14 cellular contexts compared by ENCODE assay signal in the genomic region with DNA sequence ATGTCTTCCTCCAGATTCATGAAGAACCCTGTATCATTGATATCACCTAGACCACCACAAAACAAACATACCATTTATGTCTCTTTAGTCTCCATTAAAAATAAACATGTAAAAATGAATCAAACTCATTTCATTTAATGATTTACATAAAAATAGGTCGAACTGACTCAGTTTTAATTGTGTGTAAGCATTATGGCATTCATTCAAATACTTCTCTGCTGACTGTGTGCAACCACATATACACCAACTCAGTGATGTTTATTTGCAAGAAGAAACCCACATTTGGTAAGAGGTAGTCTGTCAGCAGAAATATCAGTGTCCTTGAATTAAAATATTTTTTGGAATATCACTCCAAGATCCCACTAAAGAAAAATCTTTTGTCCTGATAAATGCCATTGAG. TPM values are rescaled to one million over a fixed set of nuclear protein-coding genes. Genes with fewer than 3 reads are reported as not detected.
DNase-seq lines count a peak whose midpoint lies in the region; ATAC-seq and TF ChIP-seq lines count a peak whose summit lies in the region.
"Had no signal": no experiment of that assay in that cellular context is flagged by ENCODE, and none has a peak within 500 bp of the region (broad histone marks: within the 10 kb centered on the region; RNA-seq: fewer than 3 reads in every experiment).

No MANE protein-coding gene starts in this region.

- H3K4me3 ChIP-seq in GM23248 (no peak overlapping the region), fibroblast of villous mesenchyme (ENCODE audit: low read depth, low read length) (no peak overlapping the region)
- H3K4me3 ChIP-seq: prostate gland had no signal

- H3K36me3 Mint-ChIP-seq in activated T-helper 17 cell treated with anti-CD3 and anti-CD28 coated beads, Interleukin-2, amount 50 U/mL, for 72 hours (ENCODE audit: low read depth), result peaks cover 25% of the 10 kb centered on the region
- H3K36me3 Mint-ChIP-seq in T-helper 17 cell (ENCODE audit: low read depth), result peaks cover 5% of the 10 kb centered on the region

- peak; percentile 78 for DNase-seq in GM23248
- DNase-seq in fibroblast of villous mesenchyme (ENCODE audit: low read depth), result peak; percentile 6
- DNase-seq in OCI-M1 (lab: John Stamatoyannopoulos, UW), result no peak
- no peak for DNase-seq in T-helper 17 cell
- DNase-seq in globus pallidus (ENCODE audit: low spot score), result no peak
- no peak for DNase-seq in GM10248 (ENCODE audit: extremely low spot score)
- DNase-seq: activated CD4-positive, CD25-positive, alpha-beta regulatory T cell; activated naive CD4-positive, alpha-beta T cell treated with anti-CD3 and anti-CD28 coated beads, Interleukin-2, amount 50 U/mL, for 16 hours; cerebellar nuclear complex; hypothalamus; naive B cell; NCI-H345 had no signal

- peaks cover 21% of the 10 kb centered on the region for H3K4me1 ChIP-seq in GM23248 (ENCODE audit: insufficient read depth)
- H3K4me1 ChIP-seq: prostate gland had no signal

- 0% methylated on average over 1 of the region's 1 CpG for WGBS in GM23248 (ENCODE audit: low coverage in 1 of 2, low lambda C conversion rate in 2 of 2, missing lambda C conversion rate in 2 of 2), 2 experiments

- TF ChIP-seq CTCF in fibroblast of villous mesenchyme (IDR thresholded peaks at IDR 0.05; ENCODE audit: insufficient read depth, low read depth, low read length), result no peak
- TF ChIP-seq CTCF in GM10248 (IDR thresholded peaks at IDR 0.05; ENCODE audit: control extremely low read depth, extremely low read depth, low read depth, missing control alignments), result no peak

- H3K9me3 Mint-ChIP-seq in activated T-helper 17 cell treated with anti-CD3 and anti-CD28 coated beads, Interleukin-2, amount 50 U/mL, for 72 hours, result no peaks in the 10 kb centered on the region

- in situ Hi-C loops in GM23248 (cut with MboI), result no loop called here

- no peaks in the 10 kb centered on the region for H3K36me3 ChIP-seq in GM23248 (ENCODE audit: low read depth)
- H3K36me3 ChIP-seq: prostate gland had no signal

- H3F3A ChIP-seq in GM23248 (ENCODE audit: insufficient read depth), result 0 out of 2 replicates have a peak, but pooled peaks cover 6% of the 10 kb centered on the region

- H3K4me2 ChIP-seq in GM23248 (ENCODE audit: unreplicated experiment), result peak overlapping the region; percentile 32

- no peaks in the 10 kb centered on the region for H3K9me2 ChIP-seq in GM23248 (ENCODE audit: insufficient read depth)

- H4K20me1 ChIP-seq in GM23248 (ENCODE audit: insufficient read depth), result no peaks in the 10 kb centered on the region

- H3K9ac ChIP-seq in GM23248, result no peak overlapping the region

- no peaks in the 10 kb centered on the region for H3K27me3 ChIP-seq in GM23248 (replicated peaks; ENCODE audit: insufficient read depth)

- no peak overlapping the region for H3K4me3 Mint-ChIP-seq in activated T-helper 17 cell treated with anti-CD3 and anti-CD28 coated beads, Interleukin-2, amount 50 U/mL, for 72 hours
- no peak overlapping the region for H3K4me3 Mint-ChIP-seq in T-helper 17 cell
- H3K4me3 Mint-ChIP-seq: naive B cell had no signal

- H3K4me1 Mint-ChIP-seq in activated T-helper 17 cell treated with anti-CD3 and anti-CD28 coated beads, Interleukin-2, amount 50 U/mL, for 72 hours, result peaks cover 12% of the 10 kb centered on the region
- peaks cover 8% of the 10 kb centered on the region for H3K4me1 Mint-ChIP-seq in T-helper 17 cell

- POLR2A ChIA-PET in GM10248 (lab: Yijun Ruan, JAX), result no interaction called here

- no peaks in the 10 kb centered on the region for H3K9me3 ChIP-seq in GM23248 (ENCODE audit: low read depth)
- no peaks in the 10 kb centered on the region for H3K9me3 ChIP-seq in T-helper 17 cell (ENCODE audit: control insufficient read depth, low read length, poor library complexity, severe bottlenecking)
- H3K9me3 ChIP-seq: prostate gland had no signal

- peak; percentile 39 for ATAC-seq in activated T-helper 17 cell treated with anti-CD3 and anti-CD28 coated beads, Interleukin-2, amount 50 U/mL, for 72 hours (replicated peaks)
- ATAC-seq in T-helper 17 cell, result no peak

- H3K27ac ChIP-seq in GM23248, result no peak overlapping the region; the same call in 1 of the 2 replicates
- H3K27ac ChIP-seq: prostate gland had no signal

- H2AFZ ChIP-seq in GM23248, result no peak overlapping the region

- no peaks in the 10 kb centered on the region for H3K79me2 ChIP-seq in GM23248 (ENCODE audit: insufficient read depth)

- H3K27ac Mint-ChIP-seq in activated T-helper 17 cell treated with anti-CD3 and anti-CD28 coated beads, Interleukin-2, amount 50 U/mL, for 72 hours, result no peak overlapping the region
- H3K27ac Mint-ChIP-seq in T-helper 17 cell, result no peak overlapping the region

- H3K27me3 Mint-ChIP-seq in activated T-helper 17 cell treated with anti-CD3 and anti-CD28 coated beads, Interleukin-2, amount 50 U/mL, for 72 hours, result no peaks in the 10 kb centered on the region
- H3K27me3 Mint-ChIP-seq in T-helper 17 cell, result no peaks in the 10 kb centered on the region
- H3K27me3 Mint-ChIP-seq: naive B cell had no signal

- CTCF ChIA-PET in GM10248 (lab: Yijun Ruan, JAX), result interaction anchor here (1.2 kb wide), 1 partner anchor 10 kb away, joined by 5 read pairs; no protein-coding TSS in a partner anchor

RNA-seq across cellular contexts. Expression of a gene that starts 30.5 kb away (rescaled TPM):
- 0.11 TPM in 1 of 2 replicates, not detected in the other for total RNA-seq in GM23248 (2014; rRNA removed; shearing (Covaris generic))
- 0.13 and 0.33 TPM in 2 replicates for polyA plus RNA-seq in GM23248 (2016; fragmentation: Nextera tagmentation; extraction: Ambion mirVana)
- 10 to 100 TPM; 14.7 to 19.0 TPM for total RNA-seq in activated T-helper 17 cell treated with anti-CD3 and anti-CD28 coated beads, Interleukin-2, amount 50 U/mL, for 72 hours
- total RNA-seq in fibroblast of villous mesenchyme, result 0.86 and 0.97 TPM in 2 replicates
- 10 to 100 TPM; 26.1 to 32.5 TPM for total RNA-seq in T-helper 17 cell

RNA-seq across cellular contexts. Expression of a gene that starts 58.0 kb away (rescaled TPM):
- 1.9 and 3.7 TPM in 2 replicates for total RNA-seq in GM23248 (2014; rRNA removed; shearing (Covaris generic))
- polyA plus RNA-seq in GM23248 (2016; fragmentation: Nextera tagmentation; extraction: Ambion mirVana), result 1.6 and 1.9 TPM in 2 replicates
- total RNA-seq in activated T-helper 17 cell treated with anti-CD3 and anti-CD28 coated beads, Interleukin-2, amount 50 U/mL, for 72 hours, result under 1 TPM; 0.24 to 0.56 TPM
- 0.32 and 0.43 TPM in 2 replicates for total RNA-seq in fibroblast of villous mesenchyme
- total RNA-seq in T-helper 17 cell, result under 1 TPM; 0.26 to 0.37 TPM

Comparison
In these comparisons a context has a peak if more than half of its experiments do, and no peak if none do; other contexts are left out.
1. DNase-seq: peak in GM23248 (single experiment) and fibroblast of villous mesenchyme (single experiment); none in OCI-M1 (single experiment), T-helper 17 cell (0 of 3), globus pallidus (single experiment) and GM10248 (single experiment).